13 cellular contexts compared by ENCODE assay signal in genomic region chr6:84332139-84333034, GRCh38.
A peak's percentile ranks its signal among the peaks of the same experiment; 100 is the strongest.
DNase-seq lines count a peak whose midpoint lies in the region; ATAC-seq and TF ChIP-seq lines count a peak whose summit lies in the region.
"Had no signal": no experiment of that assay in that cellular context is flagged by ENCODE, and none has a peak within 500 bp of the region (broad histone marks: within the 10 kb centered on the region; RNA-seq: fewer than 3 reads in every experiment).

No MANE protein-coding gene starts in this region.

- peaks cover 0 to 10% (median 0%) of the 10 kb centered on the region in 4 donors for H3K9me3 ChIP-seq in stomach
- H3K9me3 ChIP-seq in osteoblast (ENCODE audit: low read depth, low read length), result no peaks in the 10 kb centered on the region
- H3K9me3 ChIP-seq: adrenal gland, SJCRH30 had no signal

- DNase-seq in GM10266 (ENCODE audit: extremely low spot score), result peak; percentile 27
- DNase-seq in dorsolateral prefrontal cortex, result no peak
- no peak for DNase-seq in NCI-H2227 treated with DMSO at 0.1 percent for 48 hours (lab: John Stamatoyannopoulos, UW)
- DNase-seq in stomach, result no peak
- DNase-seq in osteoblast (ENCODE audit: insufficient read length, low spot score, missing footprints), result no peak
- DNase-seq: adrenal gland, NCI-H187, SJCRH30, substantia nigra had no signal

- no peaks in the 10 kb centered on the region for H3K36me3 ChIP-seq in stomach
- no peaks in the 10 kb centered on the region for H3K36me3 ChIP-seq in osteoblast (ENCODE audit: insufficient read depth, low read length)
- H3K36me3 ChIP-seq: adrenal gland, SJCRH30 had no signal

- TF ChIP-seq EP300 in stomach (IDR thresholded peaks at IDR 0.05), result no peak

- H4K20me1 ChIP-seq in osteoblast (ENCODE audit: insufficient read depth, low read length), result no peaks in the 10 kb centered on the region

- H3K4me3 ChIP-seq in dorsolateral prefrontal cortex (no peak overlapping the region), stomach (no peak overlapping the region), osteoblast (ENCODE audit: insufficient read depth, low read length) (no peak overlapping the region)
- H3K4me3 ChIP-seq: adrenal gland, SJCRH30 had no signal

- H3K27me3 ChIP-seq in dorsolateral prefrontal cortex (no peaks in the 10 kb centered on the region), stomach (no peaks in the 10 kb centered on the region), osteoblast (ENCODE audit: insufficient read depth, low read length) (no peaks in the 10 kb centered on the region)
- H3K27me3 ChIP-seq: adrenal gland, SJCRH30 had no signal

- WGBS in stomach, 5 donors, result 45 to 86% (median 81%) methylated on average over 3 of the region's 3 CpGs

- no peak overlapping the region for H2AFZ ChIP-seq in osteoblast (ENCODE audit: low read length)

- H3K27ac ChIP-seq in dorsolateral prefrontal cortex, result no peak overlapping the region
- H3K27ac ChIP-seq in stomach, result no peak overlapping the region
- no peak overlapping the region for H3K27ac ChIP-seq in osteoblast (ENCODE audit: low read depth, low read length)
- H3K27ac ChIP-seq: adrenal gland, SJCRH30 had no signal

- H3K79me2 ChIP-seq in osteoblast (ENCODE audit: insufficient read depth, low read length), result no peaks in the 10 kb centered on the region

- TF ChIP-seq POLR2A in stomach (IDR thresholded peaks at IDR 0.05), result no peak

- TF ChIP-seq CTCF in GM10266 (IDR thresholded peaks at IDR 0.05; ENCODE audit: control insufficient read depth, insufficient read depth, low read depth, missing control alignments) (no peak), dorsolateral prefrontal cortex (IDR thresholded peaks at IDR 0.05 in 54 of 56, conservative IDR thresholded peaks at IDR 0.05 in 2 of 56; ENCODE audit: low read depth in 1 of 56, partially characterized antibody in 56 of 56) (no peak), stomach (IDR thresholded peaks at IDR 0.05) (no peak), osteoblast (IDR thresholded peaks at IDR 0.05; ENCODE audit: extremely low read depth, low read depth, low read length) (no peak)

- intact Hi-C loops in dorsolateral prefrontal cortex (cut with DNase I), result no loop called here
- intact Hi-C loops in stomach (cut with DNase I; ENCODE audit: low total_unique reads), result no loop called here

- peak; percentile 85 for ATAC-seq in GM19397 (IDR thresholded peaks at IDR 0.05; ENCODE audit: unreplicated experiment)
- peak; percentile 99 for ATAC-seq in HG02852 (IDR thresholded peaks at IDR 0.05; ENCODE audit: unreplicated experiment)
- ATAC-seq in HG03558 (IDR thresholded peaks at IDR 0.05; ENCODE audit: extremely low read depth, unreplicated experiment), result peak; percentile 95
- ATAC-seq: natural killer cell treated with Interleukin-12 subunit alpha and Interleukin-12 subunit beta and Interleukin-15 and Interleukin-18, amount 100 ng/mL, for 72 hours had no signal

- H3K4me1 ChIP-seq in stomach, result no peaks in the 10 kb centered on the region
- H3K4me1 ChIP-seq in osteoblast (ENCODE audit: insufficient read depth, low read length), result no peaks in the 10 kb centered on the region
- H3K4me1 ChIP-seq: adrenal gland, SJCRH30 had no signal

- no peak overlapping the region for H3K4me2 ChIP-seq in osteoblast (ENCODE audit: insufficient read depth, low read length)
